ENCODE assay signal across 1 cellular context in the genomic region with DNA sequence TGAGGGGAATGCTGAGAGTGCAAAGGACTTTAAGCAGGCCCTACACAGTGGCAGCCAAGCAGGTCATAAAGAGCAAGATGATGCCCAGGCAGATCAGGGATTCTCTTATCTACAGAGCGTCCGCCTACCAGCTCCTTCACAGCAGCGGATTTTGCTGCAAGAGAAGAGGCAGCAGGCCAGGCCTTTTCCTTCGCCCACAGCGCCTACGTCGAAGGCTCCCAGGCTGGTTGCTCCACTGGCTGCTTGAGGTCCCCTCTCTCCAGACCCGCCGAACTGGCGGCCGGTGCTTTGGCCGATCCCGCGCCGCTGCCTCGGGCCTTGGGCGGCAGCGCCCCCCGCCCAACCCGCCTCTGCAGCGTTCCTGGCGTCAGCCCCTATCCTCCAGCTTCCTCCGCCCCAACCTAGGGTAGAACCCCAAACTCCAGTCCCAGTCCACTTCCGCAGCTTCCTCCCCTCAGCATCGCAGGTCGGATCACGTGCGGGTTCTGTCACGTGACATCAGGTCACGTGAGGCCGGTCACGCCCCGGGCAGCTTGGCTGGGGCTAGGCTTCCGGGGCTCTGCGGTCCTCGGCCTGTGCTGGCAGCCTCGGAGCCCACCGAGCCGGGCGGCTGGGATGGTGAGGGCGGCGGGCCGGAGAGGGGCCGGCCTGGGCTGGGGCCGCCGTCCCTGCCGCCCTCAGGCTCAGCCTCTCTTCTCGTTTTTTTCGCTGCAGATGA.
TF ChIP-seq lines count a peak whose summit lies in the region.
"Not testable (repeated sequence)": the region's sequence is repeated elsewhere in the genome, so short reads cannot be mapped to it uniquely, and the experiment has no call there.

Gene WASHC2C, plus strand, starts transcription at position 564 of the 718 bp plus-strand sequence. Its CDS starts 52 bp downstream, at position 616.

TF ChIP-seq in HepG2, 621 proteins besides CTCF, POLR2A, EP300 and RAD21 (continued from another document and continues in another):
- TF ChIP-seq, protein P1, sequence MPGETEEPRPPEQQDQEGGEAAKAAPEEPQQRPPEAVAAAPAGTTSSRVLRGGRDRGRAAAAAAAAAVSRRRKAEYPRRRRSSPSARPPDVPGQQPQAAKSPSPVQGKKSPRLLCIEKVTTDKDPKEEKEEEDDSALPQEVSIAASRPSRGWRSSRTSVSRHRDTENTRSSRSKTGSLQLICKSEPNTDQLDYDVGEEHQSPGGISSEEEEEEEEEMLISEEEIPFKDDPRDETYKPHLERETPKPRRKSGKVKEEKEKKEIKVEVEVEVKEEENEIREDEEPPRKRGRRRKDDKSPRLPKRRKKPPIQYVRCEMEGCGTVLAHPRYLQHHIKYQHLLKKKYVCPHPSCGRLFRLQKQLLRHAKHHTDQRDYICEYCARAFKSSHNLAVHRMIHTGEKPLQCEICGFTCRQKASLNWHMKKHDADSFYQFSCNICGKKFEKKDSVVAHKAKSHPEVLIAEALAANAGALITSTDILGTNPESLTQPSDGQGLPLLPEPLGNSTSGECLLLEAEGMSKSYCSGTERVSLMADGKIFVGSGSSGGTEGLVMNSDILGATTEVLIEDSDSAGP (CRISPR knock-in tag; IDR thresholded peaks at IDR 0.05; ENCODE audit: borderline replicate concordance) = peak; percentile 85; the same call in 1 of the 2 replicates
- TF ChIP-seq ZNF230 (CRISPR knock-in tag; IDR thresholded peaks at IDR 0.05) (peak; percentile 85), KMT2A (CRISPR knock-in tag; IDR thresholded peaks at IDR 0.05) (peak; percentile 92), AHR (CRISPR knock-in tag; IDR thresholded peaks at IDR 0.05) (peak; percentile 93; the same call in 1 of the 2 replicates), ZNF772 (CRISPR knock-in tag; IDR thresholded peaks at IDR 0.05) (peak; percentile 59; the same call in 1 of the 2 replicates), SPEN (CRISPR knock-in tag; IDR thresholded peaks at IDR 0.05; ENCODE audit: low read depth) (peak; percentile 81), ZMYM4 (CRISPR knock-in tag; IDR thresholded peaks at IDR 0.05) (peak; percentile 86), ZNF510 (CRISPR knock-in tag; IDR thresholded peaks at IDR 0.05; ENCODE audit: low read depth) (0 out of 2 replicates have a peak, but pooled peaks have one; percentile 47), SOX6 (CRISPR knock-in tag; IDR thresholded peaks at IDR 0.05) (peak; percentile 60), ELF4 (CRISPR knock-in tag; IDR thresholded peaks at IDR 0.05; ENCODE audit: borderline replicate concordance) (peak; percentile 35; the same call in 1 of the 2 replicates), ZBTB43 (CRISPR knock-in tag; conservative IDR thresholded peaks at IDR 0.05) (0 out of 2 replicates have a peak, but pooled peaks have one; percentile 32), TGIF2 (CRISPR knock-in tag; IDR thresholded peaks at IDR 0.05) (peak; percentile 90), MTF1 (CRISPR knock-in tag; IDR thresholded peaks at IDR 0.05) (0 out of 2 replicates have a peak, but pooled peaks have one; percentile 29), SAP130 (CRISPR knock-in tag; IDR thresholded peaks at IDR 0.05; ENCODE audit: low read depth) (peak; percentile 99), ZNF407 (CRISPR knock-in tag; IDR thresholded peaks at IDR 0.05; ENCODE audit: not compliant biosample characterization) (peak; percentile 43), BRF2 (CRISPR knock-in tag; IDR thresholded peaks at IDR 0.05) (peak; percentile 82)
- TF ChIP-seq, protein P2, sequence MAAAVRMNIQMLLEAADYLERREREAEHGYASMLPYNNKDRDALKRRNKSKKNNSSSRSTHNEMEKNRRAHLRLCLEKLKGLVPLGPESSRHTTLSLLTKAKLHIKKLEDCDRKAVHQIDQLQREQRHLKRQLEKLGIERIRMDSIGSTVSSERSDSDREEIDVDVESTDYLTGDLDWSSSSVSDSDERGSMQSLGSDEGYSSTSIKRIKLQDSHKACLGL (CRISPR knock-in tag; IDR thresholded peaks at IDR 0.05) = 0 out of 2 replicates have a peak, but pooled peaks have one; percentile 49
- TF ChIP-seq SOX6 (IDR thresholded peaks at IDR 0.05) = not testable (repeated sequence)
- TF ChIP-seq, protein P3, sequence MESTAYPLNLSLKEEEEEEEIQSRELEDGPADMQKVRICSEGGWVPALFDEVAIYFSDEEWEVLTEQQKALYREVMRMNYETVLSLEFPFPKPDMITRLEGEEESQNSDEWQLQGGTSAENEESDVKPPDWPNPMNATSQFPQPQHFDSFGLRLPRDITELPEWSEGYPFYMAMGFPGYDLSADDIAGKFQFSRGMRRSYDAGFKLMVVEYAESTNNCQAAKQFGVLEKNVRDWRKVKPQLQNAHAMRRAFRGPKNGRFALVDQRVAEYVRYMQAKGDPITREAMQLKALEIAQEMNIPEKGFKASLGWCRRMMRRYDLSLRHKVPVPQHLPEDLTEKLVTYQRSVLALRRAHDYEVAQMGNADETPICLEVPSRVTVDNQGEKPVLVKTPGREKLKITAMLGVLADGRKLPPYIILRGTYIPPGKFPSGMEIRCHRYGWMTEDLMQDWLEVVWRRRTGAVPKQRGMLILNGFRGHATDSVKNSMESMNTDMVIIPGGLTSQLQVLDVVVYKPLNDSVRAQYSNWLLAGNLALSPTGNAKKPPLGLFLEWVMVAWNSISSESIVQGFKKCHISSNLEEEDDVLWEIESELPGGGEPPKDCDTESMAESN (CRISPR knock-in tag; conservative IDR thresholded peaks at IDR 0.05) = peak; percentile 85
- TF ChIP-seq, protein P4, sequence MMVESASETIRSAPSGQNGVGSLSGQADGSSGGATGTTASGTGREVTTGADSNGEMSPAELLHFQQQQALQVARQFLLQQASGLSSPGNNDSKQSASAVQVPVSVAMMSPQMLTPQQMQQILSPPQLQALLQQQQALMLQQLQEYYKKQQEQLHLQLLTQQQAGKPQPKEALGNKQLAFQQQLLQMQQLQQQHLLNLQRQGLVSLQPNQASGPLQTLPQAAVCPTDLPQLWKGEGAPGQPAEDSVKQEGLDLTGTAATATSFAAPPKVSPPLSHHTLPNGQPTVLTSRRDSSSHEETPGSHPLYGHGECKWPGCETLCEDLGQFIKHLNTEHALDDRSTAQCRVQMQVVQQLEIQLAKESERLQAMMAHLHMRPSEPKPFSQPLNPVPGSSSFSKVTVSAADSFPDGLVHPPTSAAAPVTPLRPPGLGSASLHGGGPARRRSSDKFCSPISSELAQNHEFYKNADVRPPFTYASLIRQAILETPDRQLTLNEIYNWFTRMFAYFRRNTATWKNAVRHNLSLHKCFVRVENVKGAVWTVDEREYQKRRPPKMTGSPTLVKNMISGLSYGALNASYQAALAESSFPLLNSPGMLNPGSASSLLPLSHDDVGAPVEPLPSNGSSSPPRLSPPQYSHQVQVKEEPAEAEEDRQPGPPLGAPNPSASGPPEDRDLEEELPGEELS (CRISPR knock-in tag; IDR thresholded peaks at IDR 0.05) = peak; percentile 62
- TF ChIP-seq, protein P5, sequence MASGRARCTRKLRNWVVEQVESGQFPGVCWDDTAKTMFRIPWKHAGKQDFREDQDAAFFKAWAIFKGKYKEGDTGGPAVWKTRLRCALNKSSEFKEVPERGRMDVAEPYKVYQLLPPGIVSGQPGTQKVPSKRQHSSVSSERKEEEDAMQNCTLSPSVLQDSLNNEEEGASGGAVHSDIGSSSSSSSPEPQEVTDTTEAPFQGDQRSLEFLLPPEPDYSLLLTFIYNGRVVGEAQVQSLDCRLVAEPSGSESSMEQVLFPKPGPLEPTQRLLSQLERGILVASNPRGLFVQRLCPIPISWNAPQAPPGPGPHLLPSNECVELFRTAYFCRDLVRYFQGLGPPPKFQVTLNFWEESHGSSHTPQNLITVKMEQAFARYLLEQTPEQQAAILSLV (CRISPR knock-in tag; IDR thresholded peaks at IDR 0.05; ENCODE audit: borderline replicate concordance) = peak; percentile 87; the same call in 1 of the 2 replicates
- TF ChIP-seq, protein P6, sequence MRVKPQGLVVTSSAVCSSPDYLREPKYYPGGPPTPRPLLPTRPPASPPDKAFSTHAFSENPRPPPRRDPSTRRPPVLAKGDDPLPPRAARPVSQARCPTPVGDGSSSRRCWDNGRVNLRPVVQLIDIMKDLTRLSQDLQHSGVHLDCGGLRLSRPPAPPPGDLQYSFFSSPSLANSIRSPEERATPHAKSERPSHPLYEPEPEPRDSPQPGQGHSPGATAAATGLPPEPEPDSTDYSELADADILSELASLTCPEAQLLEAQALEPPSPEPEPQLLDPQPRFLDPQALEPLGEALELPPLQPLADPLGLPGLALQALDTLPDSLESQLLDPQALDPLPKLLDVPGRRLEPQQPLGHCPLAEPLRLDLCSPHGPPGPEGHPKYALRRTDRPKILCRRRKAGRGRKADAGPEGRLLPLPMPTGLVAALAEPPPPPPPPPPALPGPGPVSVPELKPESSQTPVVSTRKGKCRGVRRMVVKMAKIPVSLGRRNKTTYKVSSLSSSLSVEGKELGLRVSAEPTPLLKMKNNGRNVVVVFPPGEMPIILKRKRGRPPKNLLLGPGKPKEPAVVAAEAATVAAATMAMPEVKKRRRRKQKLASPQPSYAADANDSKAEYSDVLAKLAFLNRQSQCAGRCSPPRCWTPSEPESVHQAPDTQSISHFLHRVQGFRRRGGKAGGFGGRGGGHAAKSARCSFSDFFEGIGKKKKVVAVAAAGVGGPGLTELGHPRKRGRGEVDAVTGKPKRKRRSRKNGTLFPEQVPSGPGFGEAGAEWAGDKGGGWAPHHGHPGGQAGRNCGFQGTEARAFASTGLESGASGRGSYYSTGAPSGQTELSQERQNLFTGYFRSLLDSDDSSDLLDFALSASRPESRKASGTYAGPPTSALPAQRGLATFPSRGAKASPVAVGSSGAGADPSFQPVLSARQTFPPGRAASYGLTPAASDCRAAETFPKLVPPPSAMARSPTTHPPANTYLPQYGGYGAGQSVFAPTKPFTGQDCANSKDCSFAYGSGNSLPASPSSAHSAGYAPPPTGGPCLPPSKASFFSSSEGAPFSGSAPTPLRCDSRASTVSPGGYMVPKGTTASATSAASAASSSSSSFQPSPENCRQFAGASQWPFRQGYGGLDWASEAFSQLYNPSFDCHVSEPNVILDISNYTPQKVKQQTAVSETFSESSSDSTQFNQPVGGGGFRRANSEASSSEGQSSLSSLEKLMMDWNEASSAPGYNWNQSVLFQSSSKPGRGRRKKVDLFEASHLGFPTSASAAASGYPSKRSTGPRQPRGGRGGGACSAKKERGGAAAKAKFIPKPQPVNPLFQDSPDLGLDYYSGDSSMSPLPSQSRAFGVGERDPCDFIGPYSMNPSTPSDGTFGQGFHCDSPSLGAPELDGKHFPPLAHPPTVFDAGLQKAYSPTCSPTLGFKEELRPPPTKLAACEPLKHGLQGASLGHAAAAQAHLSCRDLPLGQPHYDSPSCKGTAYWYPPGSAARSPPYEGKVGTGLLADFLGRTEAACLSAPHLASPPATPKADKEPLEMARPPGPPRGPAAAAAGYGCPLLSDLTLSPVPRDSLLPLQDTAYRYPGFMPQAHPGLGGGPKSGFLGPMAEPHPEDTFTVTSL (CRISPR knock-in tag; IDR thresholded peaks at IDR 0.05; ENCODE audit: borderline replicate concordance) = peak; percentile 49; the same call in 1 of the 2 replicates
